Comparison of ENCODE assay signal across 10 cellular contexts in the genomic region with DNA sequence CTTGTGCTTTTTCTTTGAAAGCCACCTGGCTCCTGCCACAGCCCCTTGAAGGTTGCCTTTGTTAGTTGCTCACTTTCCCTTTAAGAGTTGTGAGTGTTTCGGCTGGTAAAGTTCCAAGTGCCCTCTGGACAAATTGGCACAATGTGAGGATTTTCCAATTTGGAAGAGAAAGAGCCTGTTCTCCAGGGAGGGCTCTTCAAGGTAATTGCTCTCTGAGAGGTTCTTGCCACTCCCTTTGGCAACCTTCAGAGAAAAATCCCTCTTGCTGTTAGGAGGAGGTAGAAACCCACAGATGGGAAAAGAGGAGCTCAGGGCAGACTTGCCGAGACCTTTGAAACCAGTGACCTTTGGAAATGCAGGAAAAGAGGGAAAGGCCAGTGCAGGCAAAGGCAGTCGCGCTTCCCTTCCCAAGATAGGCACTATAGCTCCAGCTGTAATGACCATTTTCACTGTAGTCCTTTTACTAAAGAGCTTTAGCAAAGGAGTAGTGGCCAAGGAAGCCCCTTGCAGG. TPM values are rescaled to one million over a fixed set of nuclear protein-coding genes. Genes with fewer than 3 reads are reported as not detected.
DNase-seq lines count a peak whose midpoint lies in the region; ATAC-seq, FAIRE-seq and TF ChIP-seq lines count a peak whose summit lies in the region.
"Had no signal": no experiment of that assay in that cellular context is flagged by ENCODE, and none has a peak within 500 bp of the region (broad histone marks: within the 10 kb centered on the region; RNA-seq: fewer than 3 reads in every experiment).

No MANE protein-coding gene starts in this region.

- H3K27me3 ChIP-seq in subcutaneous abdominal adipose tissue (ENCODE audit: control insufficient read depth in 5 of 5, insufficient read depth in 4 of 5, low read length in 5 of 5) (no peaks in the 10 kb centered on the region), Caco-2 (replicated peaks; ENCODE audit: control insufficient read depth, insufficient read depth, low read length) (no peaks in the 10 kb centered on the region)

- no TSS peak for BruUV-seq in Caco-2 (replicated peaks; lab: Mats Ljungman, UMichigan)

- CTCF ChIA-PET in RWPE1 (lab: Yijun Ruan, JAX) (interaction anchor here (1.3 kb wide), 2 partner anchors 13 to 18 kb away, joined by 3 to 5 read pairs; no protein-coding TSS in a partner anchor), Caco-2 (lab: Charles Lee) (interaction anchor here (0.6 kb wide), 1 partner anchor 8 kb away, joined by 3 read pairs; no protein-coding TSS in a partner anchor)

- POLR2A ChIA-PET in RWPE1 (lab: Yijun Ruan, JAX; ENCODE audit: low non-redundant PET), result no interaction called here
- POLR2A ChIA-PET in Caco-2 (lab: Charles Lee), result interaction anchor here (0.7 kb wide), 1 partner anchor 78 kb away, joined by 3 read pairs; no protein-coding TSS in a partner anchor

- H3K36me3 Mint-ChIP-seq in Caco-2 (ENCODE audit: insufficient read depth, unreplicated experiment), result no peaks in the 10 kb centered on the region

- no peak overlapping the region for H3K27ac Mint-ChIP-seq in Caco-2 (ENCODE audit: unreplicated experiment)

- H3K27ac ChIP-seq in RWPE1 (peak overlapping the region; percentile 69), kidney (ENCODE audit: low read depth in 2 of 2, low read length in 2 of 2) (peak overlapping the region; percentile 69 to 87), subcutaneous abdominal adipose tissue (ENCODE audit: low read depth, low read length) (peak overlapping the region; percentile 21)

- H3K4me1 Mint-ChIP-seq in Caco-2 (ENCODE audit: low read depth, unreplicated experiment), result no peaks in the 10 kb centered on the region

- H3K4me1 ChIP-seq in kidney (ENCODE audit: control insufficient read depth in 1 of 2, insufficient read depth in 1 of 2, low read depth in 1 of 2, low read length in 2 of 2) (peaks cover 10 to 13% of the 10 kb centered on the region in 2 donors), subcutaneous abdominal adipose tissue (ENCODE audit: control insufficient read depth in 5 of 5, insufficient read depth in 5 of 5, low read length in 5 of 5) (peaks cover 0 to 50% (median 46%) of the 10 kb centered on the region in 5 donors), Caco-2 (peaks cover 8% of the 10 kb centered on the region; the same call in 1 of the 2 replicates)

- H3K27me3 Mint-ChIP-seq in Caco-2 (ENCODE audit: insufficient read depth, unreplicated experiment), result peaks cover 15% of the 10 kb centered on the region

- no peak for FAIRE-seq in kidney (lab: Jason Lieb, UNC)

- H3K4me3 Mint-ChIP-seq in Caco-2 (ENCODE audit: unreplicated experiment), result no peak overlapping the region

- H3K36me3 ChIP-seq in kidney (ENCODE audit: control insufficient read depth in 1 of 2, insufficient read depth in 2 of 2, low read length in 2 of 2) (no peaks in the 10 kb centered on the region), subcutaneous abdominal adipose tissue (ENCODE audit: control insufficient read depth in 5 of 5, insufficient read depth in 5 of 5, low read length in 5 of 5) (no peaks in the 10 kb centered on the region), Caco-2 (ENCODE audit: control insufficient read depth, insufficient read depth, low read length) (no peaks in the 10 kb centered on the region)

- ATAC-seq in GM21367 (IDR thresholded peaks at IDR 0.05; ENCODE audit: unreplicated experiment), result no peak

- H3K9ac ChIP-seq in kidney (ENCODE audit: low read length in 2 of 2) (peak overlapping the region in 1 of 2 donors; percentile 46), subcutaneous abdominal adipose tissue (ENCODE audit: low read length in 5 of 5) (peak overlapping the region in 1 of 5 donors; percentile 48)

- intact Hi-C loops in kidney (cut with DNase I), result no loop called here
- intact Hi-C loops in Caco-2 (cut with micrococcal nuclease; ENCODE audit: unreplicated experiment), result no loop called here

- H3K9me3 ChIP-seq in kidney (ENCODE audit: control insufficient read depth in 1 of 2, low read length in 2 of 2), result no peaks in the 10 kb centered on the region
- no peaks in the 10 kb centered on the region for H3K9me3 ChIP-seq in subcutaneous abdominal adipose tissue (ENCODE audit: control insufficient read depth in 5 of 5, low read length in 5 of 5)
- no peaks in the 10 kb centered on the region for H3K9me3 ChIP-seq in Caco-2

- TF ChIP-seq CTCF in RWPE1 (conservative IDR thresholded peaks at IDR 0.05; ENCODE audit: low read depth) (no peak), kidney (IDR thresholded peaks at IDR 0.05; ENCODE audit: borderline replicate concordance, extremely low read depth, insufficient read depth) (no peak), Caco-2 (IDR thresholded peaks at IDR 0.05; ENCODE audit: insufficient read depth in 1 of 2, low read depth in 1 of 2, low read length in 1 of 2, severe bottlenecking in 1 of 2, unreplicated experiment in 1 of 2) (no peak)

- H3K4me3 ChIP-seq in kidney (ENCODE audit: low read length in 2 of 2) (peak overlapping the region; percentile 15 to 45), subcutaneous abdominal adipose tissue (ENCODE audit: low read depth in 1 of 5, low read length in 5 of 5) (peak overlapping the region in 4 of 5 donors; percentile 23 to 40 (median 26)), Caco-2 (ENCODE audit: low read depth, low read length) (no peak overlapping the region)

- peak; percentile 92 to 97 for DNase-seq in NCI-H187 (lab: John Stamatoyannopoulos, UW)
- no peak for DNase-seq in RWPE1 (ENCODE audit: low spot score)
- no peak for DNase-seq in kidney
- no peak for DNase-seq in Caco-2
- no peak for DNase-seq in MV-4-11 (lab: John Stamatoyannopoulos, UW)
- DNase-seq: activated CD8-positive, alpha-beta memory T cell treated with anti-CD3 and anti-CD28 coated beads for 24 hours; DND-41; NCI-H1930 had no signal

- H3K9me3 Mint-ChIP-seq in Caco-2 (ENCODE audit: unreplicated experiment), result no peaks in the 10 kb centered on the region

RNA-seq across cellular contexts. Expression of a gene that starts 49.0 kb away (rescaled TPM):
- total RNA-seq in kidney, result 46.8 TPM
- polyA plus RNA-seq in kidney (ENCODE audit: insufficient read depth, low read depth, low replicate concordance), result 24.6 TPM
- total RNA-seq in Caco-2 (2022), result 87.1 and 87.2 TPM in 2 replicates

RNA-seq across cellular contexts. Expression of a gene that starts 58.1 kb away (rescaled TPM):
- total RNA-seq in kidney (64.0 TPM), Caco-2 (2022) (40.5 and 44.3 TPM in 2 replicates)
- 130 TPM for polyA plus RNA-seq in kidney (ENCODE audit: insufficient read depth, low read depth, low replicate concordance)

Comparison
In these comparisons a context has a peak if more than half of its experiments do, and no peak if none do; other contexts are left out.
1. DNase-seq: peak in NCI-H187 (2 of 2); none in RWPE1 (single experiment), kidney (single experiment), Caco-2 (0 of 2) and MV-4-11 (single experiment).
2. H3K27ac ChIP-seq: peak in every context shown above with its lines; median percentile 78 in kidney; 69 in RWPE1; 21 in subcutaneous abdominal adipose tissue.